In genomic region chr17:31472137-31472536, GRCh38 we compare ENCODE assay signal across 2 cellular contexts.
TF ChIP-seq lines count a peak whose summit lies in the region.

No MANE protein-coding gene starts in this region.

TF ChIP-seq in A549, 52 proteins besides CTCF, POLR2A, EP300 and RAD21:
- TF ChIP-seq SMC3 (IDR thresholded peaks at IDR 0.05) (no peak), MAFK (IDR thresholded peaks at IDR 0.05; ENCODE audit: partially characterized antibody) (peak; percentile 11)

TF ChIP-seq in H1, 55 proteins besides CTCF, POLR2A, EP300 and RAD21:
- TF ChIP-seq BACH1 (IDR thresholded peaks at IDR 0.05; ENCODE audit: low read length) (peak; percentile 71), RNF2 (IDR thresholded peaks at IDR 0.05; ENCODE audit: borderline replicate concordance, low read depth, low read length, missing control alignments, poor library complexity, severe bottlenecking) (no peak), MAFK (IDR thresholded peaks at IDR 0.05; ENCODE audit: low read depth, low read length) (peak; percentile 50; the same call in 1 of the 2 replicates)
